ENCODE assay signal across 1 cellular context in the genomic region with DNA sequence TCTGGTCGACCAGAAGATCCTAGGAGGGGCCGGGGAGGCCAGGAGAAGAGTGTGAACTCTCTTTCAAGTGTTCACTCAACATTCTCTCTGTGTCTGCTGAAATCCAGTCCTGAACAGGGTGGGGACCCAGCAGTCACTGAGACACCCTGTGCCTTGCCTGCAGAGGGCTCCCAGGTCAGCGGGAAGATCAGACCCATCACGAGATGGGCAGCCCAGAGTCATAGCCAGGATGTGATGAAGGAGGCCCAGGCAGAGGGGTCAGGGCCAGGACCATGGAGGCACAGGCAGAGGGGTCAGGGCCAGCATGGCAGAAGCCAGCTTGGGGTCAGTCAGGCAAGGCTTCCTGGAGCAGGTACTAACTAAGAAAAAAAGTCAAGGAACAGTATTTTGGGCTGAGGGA.
TF ChIP-seq lines count a peak whose summit lies in the region.

No MANE protein-coding gene starts in this region.

TF ChIP-seq in IMR-90, 13 proteins besides CTCF, POLR2A, EP300 and RAD21:
- TF ChIP-seq MAFK (IDR thresholded peaks at IDR 0.05; ENCODE audit: low read depth, low read length): no peak
- TF ChIP-seq, protein P1, sequence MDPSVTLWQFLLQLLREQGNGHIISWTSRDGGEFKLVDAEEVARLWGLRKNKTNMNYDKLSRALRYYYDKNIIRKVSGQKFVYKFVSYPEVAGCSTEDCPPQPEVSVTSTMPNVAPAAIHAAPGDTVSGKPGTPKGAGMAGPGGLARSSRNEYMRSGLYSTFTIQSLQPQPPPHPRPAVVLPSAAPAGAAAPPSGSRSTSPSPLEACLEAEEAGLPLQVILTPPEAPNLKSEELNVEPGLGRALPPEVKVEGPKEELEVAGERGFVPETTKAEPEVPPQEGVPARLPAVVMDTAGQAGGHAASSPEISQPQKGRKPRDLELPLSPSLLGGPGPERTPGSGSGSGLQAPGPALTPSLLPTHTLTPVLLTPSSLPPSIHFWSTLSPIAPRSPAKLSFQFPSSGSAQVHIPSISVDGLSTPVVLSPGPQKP (IDR thresholded peaks at IDR 0.05; ENCODE audit: borderline replicate concordance, low read depth, low read length): no peak
- TF ChIP-seq, protein P2, sequence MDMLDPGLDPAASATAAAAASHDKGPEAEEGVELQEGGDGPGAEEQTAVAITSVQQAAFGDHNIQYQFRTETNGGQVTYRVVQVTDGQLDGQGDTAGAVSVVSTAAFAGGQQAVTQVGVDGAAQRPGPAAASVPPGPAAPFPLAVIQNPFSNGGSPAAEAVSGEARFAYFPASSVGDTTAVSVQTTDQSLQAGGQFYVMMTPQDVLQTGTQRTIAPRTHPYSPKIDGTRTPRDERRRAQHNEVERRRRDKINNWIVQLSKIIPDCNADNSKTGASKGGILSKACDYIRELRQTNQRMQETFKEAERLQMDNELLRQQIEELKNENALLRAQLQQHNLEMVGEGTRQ (IDR thresholded peaks at IDR 0.05; ENCODE audit: low read depth, low read length): no peak
- no peak for TF ChIP-seq SMC3 (IDR thresholded peaks at IDR 0.05; ENCODE audit: low read depth, low read length)
- no peak for TF ChIP-seq RFX5 (IDR thresholded peaks at IDR 0.05; ENCODE audit: low read depth, low read length)
- no peak for TF ChIP-seq MAZ (IDR thresholded peaks at IDR 0.05; ENCODE audit: borderline replicate concordance, low read depth, low read length)
- no peak for TF ChIP-seq BHLHE40 (IDR thresholded peaks at IDR 0.05; ENCODE audit: low read depth, low read length)
- no peak for TF ChIP-seq CEBPB (IDR thresholded peaks at IDR 0.05; ENCODE audit: low read depth, low read length)
- TF ChIP-seq CHD1 (IDR thresholded peaks at IDR 0.05; ENCODE audit: low read depth, low read length): no peak
- TF ChIP-seq NFE2L2 (IDR thresholded peaks at IDR 0.05; ENCODE audit: low read depth, low read length): no peak
- TF ChIP-seq FOS (IDR thresholded peaks at IDR 0.05; ENCODE audit: low read depth, low read length): no peak
- TF ChIP-seq MXI1 (IDR thresholded peaks at IDR 0.05; ENCODE audit: borderline replicate concordance, low read depth, low read length): no peak
